ENCODE assay signal across 8 cellular contexts in the genomic region with DNA sequence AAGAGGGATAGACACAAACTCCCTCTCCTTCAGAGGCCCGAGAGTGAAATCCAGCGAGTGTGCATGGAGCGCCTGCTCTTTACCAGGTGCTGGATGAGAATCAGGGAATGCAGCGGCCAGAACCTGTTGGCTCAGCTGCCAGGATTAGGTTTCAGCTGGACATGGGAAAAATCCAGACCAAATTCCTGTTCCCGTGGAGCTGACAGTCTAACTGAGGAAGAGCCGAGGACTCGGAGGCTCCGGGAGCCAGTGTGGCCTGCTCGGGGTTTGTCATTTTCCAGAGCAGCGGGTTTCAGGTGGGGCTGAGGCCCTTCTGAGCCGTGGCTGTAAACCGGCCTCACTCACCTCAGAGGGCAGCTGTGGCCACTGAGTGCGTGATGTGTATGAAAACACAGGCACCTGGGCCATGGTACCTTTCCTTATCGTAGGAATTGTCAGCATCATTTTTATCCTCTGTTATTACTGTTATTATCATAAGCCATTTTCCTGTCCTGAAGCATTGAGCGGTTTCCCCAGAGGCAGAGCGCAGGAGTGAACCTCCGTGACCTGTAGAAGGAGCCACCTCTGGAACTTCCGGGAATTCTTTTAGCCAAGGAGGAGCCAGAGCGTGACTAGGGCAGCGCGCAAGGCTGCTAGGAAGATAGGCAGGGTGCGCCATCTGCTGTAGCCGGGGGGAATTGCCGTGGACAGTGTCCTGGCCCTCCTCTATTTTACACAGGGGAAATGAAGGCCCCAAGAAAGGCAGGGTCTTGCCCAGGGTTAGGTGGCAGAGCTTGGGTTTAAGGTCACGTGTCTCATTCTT. TPM values are rescaled to one million over a fixed set of nuclear protein-coding genes. Genes with fewer than 3 reads are reported as not detected.
DNase-seq lines count a peak whose midpoint lies in the region; ATAC-seq and TF ChIP-seq lines count a peak whose summit lies in the region.

No MANE protein-coding gene starts in this region.

- H3K4me1 ChIP-seq in adipocyte (ENCODE audit: control insufficient read depth, insufficient read depth, low read length) (peaks cover 44% of the 10 kb centered on the region), upper lobe of left lung (peaks cover 12 to 30% (median 26%) of the 10 kb centered on the region in 4 donors)

- TF ChIP-seq POLR2A in upper lobe of left lung (IDR thresholded peaks at IDR 0.05): peak in 1 of 4 donors; percentile 10

- peak; percentile 97 to 98 for ATAC-seq in upper lobe of left lung (ENCODE audit: low FRiP score in 2 of 2)

- H3K9me3 ChIP-seq in adipocyte (ENCODE audit: control insufficient read depth, low read length): no peaks in the 10 kb centered on the region
- no peaks in the 10 kb centered on the region for H3K9me3 ChIP-seq in upper lobe of left lung

- peak overlapping the region; percentile 73 to 82 (median 78) for H3K27ac ChIP-seq in upper lobe of left lung

- H3K27me3 ChIP-seq in adipocyte (replicated peaks; ENCODE audit: control insufficient read depth, insufficient read depth, low read length): no peaks in the 10 kb centered on the region
- no peaks in the 10 kb centered on the region for H3K27me3 ChIP-seq in upper lobe of left lung

- 10 to 25% methylated on average over 12 to 23 of the region's 25 CpGs for WGBS in upper lobe of left lung, 2 donors

- peak overlapping the region; percentile 43 for H3K4me3 ChIP-seq in adipocyte (ENCODE audit: low read length)
- peak overlapping the region in 2 of 4 donors; percentile 9 for H3K4me3 ChIP-seq in upper lobe of left lung

- TF ChIP-seq CTCF in upper lobe of left lung (IDR thresholded peaks at IDR 0.05): peak; percentile 92 to 98 (median 96)

- peak overlapping the region; percentile 72 for H3K9ac ChIP-seq in adipocyte (ENCODE audit: low read length)

- H3K36me3 ChIP-seq in adipocyte (ENCODE audit: control insufficient read depth, insufficient read depth, low read length, severe bottlenecking): peaks cover 13% of the 10 kb centered on the region
- peaks cover 0 to 17% (median 6%) of the 10 kb centered on the region in 4 donors for H3K36me3 ChIP-seq in upper lobe of left lung

- peak in 1 of 4 donors; percentile 60 for TF ChIP-seq EP300 in upper lobe of left lung (IDR thresholded peaks at IDR 0.05)

- intact Hi-C loops in cardiac septum (cut with DNase I): loop anchor here (2.0 to 10.0 kb wide), 6 partner anchors 33 to 397 kb away; a partner anchor contains a TSS
- intact Hi-C loops in posterior vena cava (cut with DNase I): loop anchor here (2.0 to 5.0 kb wide), 2 partner anchors 77 to 221 kb away; no protein-coding TSS in a partner anchor

- DNase-seq in Daoy (ENCODE audit: low read depth): peak; percentile 88
- DNase-seq in HCEC 1CT: peak; percentile 88
- peak; percentile 67 for DNase-seq in NCI-H128 (lab: John Stamatoyannopoulos, UW; ENCODE audit: unreplicated experiment)
- peak; percentile 97 for DNase-seq in SW480 (ENCODE audit: low spot score)
- DNase-seq in adipocyte (ENCODE audit: low read depth): peak; percentile 96
- DNase-seq in cardiac septum (ENCODE audit: low spot score): peak; percentile 91
- peak; percentile 96 for DNase-seq in posterior vena cava (ENCODE audit: low spot score)
- peak; percentile 85 to 92 for DNase-seq in upper lobe of left lung

RNA-seq across cellular contexts. Expression of a gene that starts 27.3 kb away (rescaled TPM):
- total RNA-seq in Daoy (2014; rRNA removed; shearing (Covaris generic)): 51.8 and 54.6 TPM in 2 replicates
- total RNA-seq in cardiac septum (274 TPM), posterior vena cava (100 to 1,000 TPM; 125 to 246 TPM), upper lobe of left lung (10 to 100 TPM; 46.1 to 91.5 (median 67.8) TPM)

RNA-seq across cellular contexts. Expression of a gene that starts 41.8 kb away (rescaled TPM):
- total RNA-seq in Daoy (2014; rRNA removed; shearing (Covaris generic)): 4.7 and 6.3 TPM in 2 replicates
- total RNA-seq in cardiac septum: 4.1 TPM
- total RNA-seq in posterior vena cava: 10 to 100 TPM; 11.0 to 17.7 TPM
- total RNA-seq in upper lobe of left lung: 1 to 10 TPM; 5.0 to 9.4 (median 7.2) TPM
